Comparison of ENCODE assay signal across 12 cellular contexts in genomic region chr22:49824936-49825335, GRCh38. TPM values are rescaled to one million over a fixed set of nuclear protein-coding genes. Genes with fewer than 3 reads are reported as not detected.
DNase-seq lines count a peak whose midpoint lies in the region; ATAC-seq, FAIRE-seq and TF ChIP-seq lines count a peak whose summit lies in the region.
"Had no signal": no experiment of that assay in that cellular context is flagged by ENCODE, and none has a peak within 500 bp of the region (broad histone marks: within the 10 kb centered on the region; RNA-seq: fewer than 3 reads in every experiment).

No MANE protein-coding gene starts in this region.

- peaks cover 3% of the 10 kb centered on the region for H3K9me3 Mint-ChIP-seq in T-helper 2 cell treated with Interferon-gamma antibody and Interleukin-4, amounts not matched to agents 5 μg/mL and 100 μg/mL, for 36 hours

- no peak for FAIRE-seq in endothelial cell of umbilical vein (lab: Jason Lieb, UNC)
- FAIRE-seq: A204.1, pancreas had no signal

- H3K4me3 ChIP-seq in Panc1 (ENCODE audit: low read depth in 2 of 2, low read length in 2 of 2): peak overlapping the region in 1 of 2 experiments; percentile 66; a peak in 2 of 4 replicates
- no peak overlapping the region for H3K4me3 ChIP-seq in endothelial cell of umbilical vein (replicated peaks in 1 of 3; ENCODE audit: insufficient read depth in 1 of 3, low read depth in 1 of 3, low read length in 3 of 3)
- peak overlapping the region; percentile 83 for H3K4me3 ChIP-seq in rectal smooth muscle tissue (ENCODE audit: low read length)

- no TSS peak for BruUV-seq in Panc1 (replicated peaks; lab: Mats Ljungman, UMichigan)
- BruUV-seq in endothelial cell of umbilical vein (replicated peaks; lab: Mats Ljungman, UMichigan): no TSS peak

- peak overlapping the region; percentile 79 for H3K4me2 ChIP-seq in endothelial cell of umbilical vein (ENCODE audit: insufficient read depth, low read length)

- peaks cover 42% of the 10 kb centered on the region for H3K36me3 Mint-ChIP-seq in T-helper 2 cell treated with Interferon-gamma antibody and Interleukin-4, amounts not matched to agents 5 μg/mL and 100 μg/mL, for 36 hours (ENCODE audit: low read depth)

- H2AFZ ChIP-seq in endothelial cell of umbilical vein (ENCODE audit: low read depth, low read length): no peak overlapping the region

- H3K27me3 ChIP-seq in Panc1 (ENCODE audit: control insufficient read depth, insufficient read depth, low read length): no peaks in the 10 kb centered on the region
- H3K27me3 ChIP-seq in endothelial cell of umbilical vein (ENCODE audit: control insufficient read depth in 2 of 2, insufficient read depth in 2 of 2, low read length in 2 of 2): no peaks in the 10 kb centered on the region
- no peaks in the 10 kb centered on the region for H3K27me3 ChIP-seq in rectal smooth muscle tissue (ENCODE audit: control insufficient read depth, insufficient read depth, low read length)
- H3K27me3 ChIP-seq: pancreas had no signal

- dilution Hi-C loops in endothelial cell of umbilical vein (cut with MboI; ENCODE audit: extremely low pct_ligation_motif_present, low sequenced_read_pairs): no loop called here

- peaks cover 33% of the 10 kb centered on the region for H3K4me1 Mint-ChIP-seq in T-helper 2 cell treated with Interferon-gamma antibody and Interleukin-4, amounts not matched to agents 5 μg/mL and 100 μg/mL, for 36 hours (ENCODE audit: low read depth)

- H3K9ac ChIP-seq in endothelial cell of umbilical vein (replicated peaks; ENCODE audit: extremely low read depth, insufficient read depth, low read length) (no peak overlapping the region), rectal smooth muscle tissue (ENCODE audit: low read length) (no peak overlapping the region)

- H4K20me1 ChIP-seq in endothelial cell of umbilical vein (replicated peaks; ENCODE audit: control insufficient read depth, extremely low read depth, insufficient read depth, low read length): peaks cover 11% of the 10 kb centered on the region

- CTCF ChIA-PET in Panc1 (lab: Charles Lee): no interaction called here
- CTCF ChIA-PET in endothelial cell of umbilical vein (lab: Charles Lee): no interaction called here

- TF ChIP-seq CTCF in Panc1 (IDR thresholded peaks at IDR 0.05): no peak
- no peak for TF ChIP-seq CTCF in endothelial cell of umbilical vein (IDR thresholded peaks at IDR 0.05; ENCODE audit: extremely low read depth in 1 of 2, insufficient read depth in 1 of 2, low read depth in 1 of 2, low read length in 2 of 2)

- DNase-seq in T-helper 2 cell treated with Interferon-gamma antibody and Interleukin-4, amounts not matched to agents 5 μg/mL and 100 μg/mL, for 36 hours (ENCODE audit: low spot score): no peak
- DNase-seq in T-helper 2 cell (no peak), Panc1 (ENCODE audit: low read depth, low spot score) (no peak), endothelial cell of umbilical vein (ENCODE audit: low read depth, low spot score) (no peak), GM19238 (ENCODE audit: insufficient read length, low spot score) (no peak)
- DNase-seq: activated CD4-positive, CD25-positive, alpha-beta regulatory T cell; cerebellar nuclear complex; pancreas had no signal

- no peaks in the 10 kb centered on the region for H3K27me3 Mint-ChIP-seq in T-helper 2 cell treated with Interferon-gamma antibody and Interleukin-4, amounts not matched to agents 5 μg/mL and 100 μg/mL, for 36 hours (ENCODE audit: low read depth)

- H3K4me3 Mint-ChIP-seq in T-helper 2 cell treated with Interferon-gamma antibody and Interleukin-4, amounts not matched to agents 5 μg/mL and 100 μg/mL, for 36 hours: peak overlapping the region; percentile 93

- 0 out of 2 replicates have a peak overlapping the region, but pooled peaks have one; percentile 7 for H3K27ac ChIP-seq in Panc1 (ENCODE audit: low read length)
- H3K27ac ChIP-seq in endothelial cell of umbilical vein (ENCODE audit: insufficient read depth, low read depth, low read length): no peak overlapping the region
- no peak overlapping the region for H3K27ac ChIP-seq in rectal smooth muscle tissue (ENCODE audit: low read depth, low read length)
- H3K27ac ChIP-seq: pancreas had no signal

- H3K9me3 ChIP-seq in Panc1 (ENCODE audit: control insufficient read depth, insufficient read depth, low read depth, low read length) (no peaks in the 10 kb centered on the region), endothelial cell of umbilical vein (replicated peaks; ENCODE audit: control insufficient read depth, insufficient read depth, low read length) (no peaks in the 10 kb centered on the region)
- H3K9me3 ChIP-seq: pancreas had no signal

- in situ Hi-C loops in Panc1 (cut with HindIII; ENCODE audit: low pct_unique_long_range_greater_than_20kb, low sequenced_read_pairs): no loop called here

- H3K4me1 ChIP-seq in Panc1 (ENCODE audit: control insufficient read depth, insufficient read depth, low read length): peaks cover 6% of the 10 kb centered on the region; the same call in 1 of the 2 replicates
- peaks cover 10% of the 10 kb centered on the region for H3K4me1 ChIP-seq in endothelial cell of umbilical vein (ENCODE audit: control insufficient read depth, extremely low read depth, insufficient read depth, low read length)
- peaks cover 19% of the 10 kb centered on the region for H3K4me1 ChIP-seq in rectal smooth muscle tissue (ENCODE audit: control insufficient read depth, insufficient read depth, low read length)

- H3K79me2 ChIP-seq in endothelial cell of umbilical vein (ENCODE audit: control insufficient read depth, insufficient read depth, low read length): peaks cover 72% of the 10 kb centered on the region

- H3K36me3 ChIP-seq in Panc1 (ENCODE audit: control insufficient read depth, insufficient read depth, low read length): peaks cover 3% of the 10 kb centered on the region; the same call in 1 of the 2 replicates
- peaks cover 20 to 40% of the 10 kb centered on the region in 2 experiments for H3K36me3 ChIP-seq in endothelial cell of umbilical vein (ENCODE audit: control insufficient read depth in 2 of 2, extremely low read depth in 1 of 2, insufficient read depth in 2 of 2, low read length in 2 of 2)
- H3K36me3 ChIP-seq in rectal smooth muscle tissue (ENCODE audit: control insufficient read depth, insufficient read depth, low read length): peaks cover 18% of the 10 kb centered on the region

- H3K9me1 ChIP-seq in endothelial cell of umbilical vein (replicated peaks; ENCODE audit: control insufficient read depth, extremely low read depth, insufficient read depth, low read length): no peaks in the 10 kb centered on the region

- POLR2A ChIA-PET in Panc1 (lab: Charles Lee): no interaction called here
- POLR2A ChIA-PET in endothelial cell of umbilical vein (lab: Charles Lee): no interaction called here

- intact Hi-C loops in Panc1 (cut with micrococcal nuclease; ENCODE audit: unreplicated experiment) (no loop called here), endothelial cell of umbilical vein (cut with micrococcal nuclease) (no loop called here)

- ATAC-seq in Panc1 (no peak), GM18505 (IDR thresholded peaks at IDR 0.05; ENCODE audit: unreplicated experiment) (no peak), HG03175 (IDR thresholded peaks at IDR 0.05; ENCODE audit: unreplicated experiment) (no peak)

- TF ChIP-seq POLR2A in endothelial cell of umbilical vein (IDR thresholded peaks at IDR 0.05; ENCODE audit: low read depth, low read length) (no peak), GM18505 (IDR thresholded peaks at IDR 0.05; ENCODE audit: borderline replicate concordance, extremely low read depth, insufficient read depth, insufficient read length) (no peak)

- H3K27ac Mint-ChIP-seq in T-helper 2 cell treated with Interferon-gamma antibody and Interleukin-4, amounts not matched to agents 5 μg/mL and 100 μg/mL, for 36 hours: no peak overlapping the region

TF ChIP-seq in endothelial cell of umbilical vein, 7 proteins besides CTCF, POLR2A, EP300 and RAD21:
- TF ChIP-seq GATA2 (IDR thresholded peaks at IDR 0.05; ENCODE audit: insufficient read depth, insufficient read length, low read depth, low read length) (no peak), EZH2 (IDR thresholded peaks at IDR 0.05; ENCODE audit: borderline replicate concordance, low read depth, low read length, severe bottlenecking) (no peak), FOS (IDR thresholded peaks at IDR 0.05; ENCODE audit: borderline replicate concordance, insufficient read depth, low read length) (no peak), POLR2AphosphoS5 (IDR thresholded peaks at IDR 0.05; ENCODE audit: insufficient read depth, low read depth, low read length) (no peak), MAX (IDR thresholded peaks at IDR 0.05; ENCODE audit: insufficient read depth, insufficient read length) (no peak), JUN (IDR thresholded peaks at IDR 0.05; ENCODE audit: borderline replicate concordance, insufficient read depth, insufficient read length, low read depth) (no peak), MYC (IDR thresholded peaks at IDR 0.05; ENCODE audit: low read depth, low read length) (no peak)

RNA-seq across cellular contexts. Expression of gene BRD1, which starts 2.7 kb away (rescaled TPM):
- total RNA-seq in Panc1 (2021; ENCODE audit: unreplicated experiment) (24.0 TPM), endothelial cell of umbilical vein (38.8 and 41.1 TPM in 2 replicates)
- polyA plus RNA-seq in Panc1 (2012; ENCODE audit: insufficient read length): 22.1 TPM
- polyA plus RNA-seq in endothelial cell of umbilical vein: 6.8 and 8.1 TPM in 2 replicates
- 6.6 and 7.9 TPM in 2 replicates for polyA plus RNA-seq in endothelial cell of umbilical vein (2011; cell fraction: cytosol; rRNA removed)
- 46.2 and 52.9 TPM in 2 replicates for polyA plus RNA-seq in endothelial cell of umbilical vein (2011; cell fraction: nucleus; rRNA removed)
- polyA plus RNA-seq in endothelial cell of umbilical vein (2012): 12.8 and 14.5 TPM in 2 replicates
- 11.1 and 15.7 TPM in 2 replicates for polyA minus RNA-seq in endothelial cell of umbilical vein
- polyA minus RNA-seq in endothelial cell of umbilical vein (2011; cell fraction: cytosol; rRNA and poly(A)+ RNA removed): 6.5 TPM
- 31.7 and 42.3 TPM in 2 replicates for polyA minus RNA-seq in endothelial cell of umbilical vein (2011; cell fraction: nucleus; rRNA and poly(A)+ RNA removed)

RNA-seq across cellular contexts. Expression of gene ZBED4, which starts 28.7 kb away (rescaled TPM):
- 17.3 TPM for total RNA-seq in Panc1 (2021; ENCODE audit: unreplicated experiment)
- polyA plus RNA-seq in Panc1 (2012; ENCODE audit: insufficient read length): 11.6 TPM
- 18.2 and 18.6 TPM in 2 replicates for total RNA-seq in endothelial cell of umbilical vein
- polyA plus RNA-seq in endothelial cell of umbilical vein: 6.4 and 8.6 TPM in 2 replicates
- 9.1 and 9.3 TPM in 2 replicates for polyA plus RNA-seq in endothelial cell of umbilical vein (2011; cell fraction: cytosol; rRNA removed)
- polyA plus RNA-seq in endothelial cell of umbilical vein (2011; cell fraction: nucleus; rRNA removed): 13.5 and 14.1 TPM in 2 replicates
- 12.3 and 13.1 TPM in 2 replicates for polyA plus RNA-seq in endothelial cell of umbilical vein (2012)
- 14.1 TPM in 2 replicates for polyA minus RNA-seq in endothelial cell of umbilical vein
- 5.0 TPM for polyA minus RNA-seq in endothelial cell of umbilical vein (2011; cell fraction: cytosol; rRNA and poly(A)+ RNA removed)
- 14.1 and 14.9 TPM in 2 replicates for polyA minus RNA-seq in endothelial cell of umbilical vein (2011; cell fraction: nucleus; rRNA and poly(A)+ RNA removed)
